Comparison of ENCODE assay signal across 26 cellular contexts in genomic region chr2:109623297-109623696, GRCh38. TPM values are rescaled to one million over a fixed set of nuclear protein-coding genes. Genes with fewer than 3 reads are reported as not detected.
"Had no signal": no experiment of that assay in that cellular context is flagged by ENCODE, and none has a peak within 500 bp of the region (broad histone marks: within the 10 kb centered on the region; RNA-seq: fewer than 3 reads in every experiment).

No MANE protein-coding gene starts in this region.

- H3K4me1 ChIP-seq: prostate gland, right atrium auricular region, sigmoid colon, stomach, thyroid gland had no signal

- H3K36me3 ChIP-seq: prostate gland, right atrium auricular region, sigmoid colon, stomach, thyroid gland had no signal

- H3K27me3 Mint-ChIP-seq: type B pancreatic cell had no signal

- H3K27me3 ChIP-seq: esophagus squamous epithelium, right atrium auricular region, sigmoid colon, thyroid gland had no signal

- H3K4me1 Mint-ChIP-seq: immature natural killer cell; memory B cell; naive thymus-derived CD4-positive, alpha-beta T cell; nephron; stimulated activated effector memory CD8-positive, alpha-beta T cell treated with anti-CD3 and anti-CD28 coated beads, Interleukin-12 subunit alpha, Interleukin-12 subunit beta, amount 100 ng/mL, for 72 hours had no signal

- H3K9me3 Mint-ChIP-seq: immature natural killer cell; memory B cell; naive thymus-derived CD4-positive, alpha-beta T cell; nephron; stimulated activated effector memory CD8-positive, alpha-beta T cell treated with anti-CD3 and anti-CD28 coated beads, Interleukin-12 subunit alpha, Interleukin-12 subunit beta, amount 100 ng/mL, for 72 hours; type B pancreatic cell had no signal

- ATAC-seq: effector memory CD8-positive, alpha-beta T cell; left colon; left ventricle myocardium superior; naive thymus-derived CD4-positive, alpha-beta T cell; stimulated activated effector memory CD8-positive, alpha-beta T cell treated with anti-CD3 and anti-CD28 coated beads, Interleukin-12 subunit alpha, Interleukin-12 subunit beta, amount 100 ng/mL, for 72 hours had no signal

- H3K4me3 ChIP-seq: coronary artery, esophagus squamous epithelium, lung, prostate gland, right atrium auricular region, sigmoid colon, stomach, thyroid gland had no signal

- H3K9me3 ChIP-seq: esophagus squamous epithelium, prostate gland, right atrium auricular region, sigmoid colon, stomach, thyroid gland had no signal

- H3K36me3 Mint-ChIP-seq: immature natural killer cell; memory B cell; stimulated activated effector memory CD8-positive, alpha-beta T cell treated with anti-CD3 and anti-CD28 coated beads, Interleukin-12 subunit alpha, Interleukin-12 subunit beta, amount 100 ng/mL, for 72 hours; type B pancreatic cell had no signal

- DNase-seq: effector memory CD8-positive, alpha-beta T cell; erythroblast; esophagus squamous epithelium; hypothalamus; immature natural killer cell; kidney glomerular epithelial cell; left colon; left ventricle myocardium superior; naive thymus-derived CD4-positive, alpha-beta T cell; nucleus accumbens; sigmoid colon; stimulated activated CD4-positive, alpha-beta T cell treated with anti-CD3 and anti-CD28 coated beads, Interleukin-2, amount 100 ng/mL, for 24 hours; stimulated activated CD4-positive, alpha-beta T cell treated with anti-CD3 and anti-CD28 coated beads, Interleukin-4, amount 100 ng/mL, for 24 hours; stimulated activated naive CD4-positive, alpha-beta T cell treated with Interleukin-2 at 50 U/mL for 16 hours; stomach; thyroid gland had no signal

- H3K27ac ChIP-seq: coronary artery, esophagus squamous epithelium, prostate gland, right atrium auricular region, sigmoid colon, stomach, thyroid gland had no signal

- H3K4me3 Mint-ChIP-seq: effector memory CD8-positive, alpha-beta T cell; immature natural killer cell; memory B cell; naive thymus-derived CD4-positive, alpha-beta T cell; nephron; stimulated activated effector memory CD8-positive, alpha-beta T cell treated with anti-CD3 and anti-CD28 coated beads, Interleukin-12 subunit alpha, Interleukin-12 subunit beta, amount 100 ng/mL, for 72 hours; type B pancreatic cell had no signal

- H3K27ac Mint-ChIP-seq: effector memory CD8-positive, alpha-beta T cell; immature natural killer cell; memory B cell; naive thymus-derived CD4-positive, alpha-beta T cell; nephron; stimulated activated effector memory CD8-positive, alpha-beta T cell treated with anti-CD3 and anti-CD28 coated beads, Interleukin-12 subunit alpha, Interleukin-12 subunit beta, amount 100 ng/mL, for 72 hours; type B pancreatic cell had no signal

- FAIRE-seq: endometrium, frontal cortex had no signal

RNA-seq across cellular contexts. Expression of gene SEPTIN10, which starts 9.5 kb away (rescaled TPM):
- polyA plus RNA-seq: immature natural killer cell had no signal
